Comparison of ENCODE assay signal across 22 cellular contexts in genomic region chr11:126838779-126839178, GRCh38.
"Had no signal": no experiment of that assay in that cellular context is flagged by ENCODE, and none has a peak within 500 bp of the region (broad histone marks: within the 10 kb centered on the region; RNA-seq: fewer than 3 reads in every experiment).

No MANE protein-coding gene starts in this region.

- H3K4me1 Mint-ChIP-seq: IgD-negative memory B cell, WTC11 had no signal

- DNase-seq: activated CD4-positive, alpha-beta T cell treated with anti-CD3 and anti-CD28 coated beads for 48 hours; activated CD4-positive, alpha-beta T cell treated with anti-CD3 and anti-CD28 coated beads, Interleukin-2, amount 50 U/mL, for 4 hours; activated CD4-positive, CD25-positive, alpha-beta regulatory T cell treated with anti-CD3 and anti-CD28 coated beads, Interleukin-2, amount 50 U/mL, for 72 hours; activated CD8-positive, alpha-beta T cell treated with anti-CD3 and anti-CD28 coated beads, Interleukin-2, amount 10 ng/mL, durations not matched to agents 7 days and 5 days; activated effector memory CD4-positive, alpha-beta T cell treated with Interleukin-2 at 50 U/mL for 16 hours; activated naive CD4-positive, alpha-beta T cell treated with anti-CD3 and anti-CD28 coated beads for 36 hours; activated T-cell treated with anti-CD3 and anti-CD28 coated beads, Interleukin-2, amount 50 U/mL, for 24 hours; KG1; NCI-H1092; NCI-H1930; NCI-H2171; NCI-H446 treated with DMSO at 0.1 percent for 48 hours; NCI-H524 treated with DMSO at 0.1 percent for 48 hours; Peyer's patch; Right ventricle myocardium superior; SJCRH30 had no signal

- H3K27ac Mint-ChIP-seq: activated CD8-positive, alpha-beta T cell treated with anti-CD3 and anti-CD28 coated beads, Interleukin-2, amount 10 ng/mL, durations not matched to agents 7 days and 5 days; activated naive CD4-positive, alpha-beta T cell treated with anti-CD3 and anti-CD28 coated beads for 36 hours; activated naive CD8-positive, alpha-beta T cell; activated T-cell treated with anti-CD3 and anti-CD28 coated beads, Interleukin-2, amount 50 U/mL, for 24 hours; activated T-helper 1 cell treated with anti-CD3 and anti-CD28 coated beads, Interleukin-12 subunit alpha, Interleukin-12 subunit beta, Interleukin-2, Interleukin-4 antibody, amounts not matched to agents 30 ng/mL and 10 ng/mL and 1 ng/mL, durations not matched to agents 14 hours and 24 hours and 36 hours; IgD-negative memory B cell; T-helper 1 cell treated with Interleukin-12 subunit alpha and Interleukin-12 subunit beta and Interleukin-4 antibody, amounts not matched to agents 30 μg/mL and 1 μg/mL, for 36 hours; WTC11 had no signal

- H3K27me3 Mint-ChIP-seq: IgD-negative memory B cell had no signal

- H3K4me3 Mint-ChIP-seq: activated CD8-positive, alpha-beta T cell treated with anti-CD3 and anti-CD28 coated beads, Interleukin-2, amount 10 ng/mL, durations not matched to agents 7 days and 5 days; activated naive CD4-positive, alpha-beta T cell treated with anti-CD3 and anti-CD28 coated beads for 36 hours; activated naive CD8-positive, alpha-beta T cell; activated T-cell treated with anti-CD3 and anti-CD28 coated beads, Interleukin-2, amount 50 U/mL, for 24 hours; activated T-helper 1 cell treated with anti-CD3 and anti-CD28 coated beads, Interleukin-12 subunit alpha, Interleukin-12 subunit beta, Interleukin-2, Interleukin-4 antibody, amounts not matched to agents 30 ng/mL and 10 ng/mL and 1 ng/mL, durations not matched to agents 14 hours and 24 hours and 36 hours; IgD-negative memory B cell; T-helper 1 cell treated with Interleukin-12 subunit alpha and Interleukin-12 subunit beta and Interleukin-4 antibody, amounts not matched to agents 30 μg/mL and 1 μg/mL, for 36 hours; WTC11 had no signal

- H3K9me3 ChIP-seq: Peyer's patch, SJCRH30 had no signal

- H3K9me3 Mint-ChIP-seq: activated naive CD4-positive, alpha-beta T cell treated with anti-CD3 and anti-CD28 coated beads for 36 hours; activated T-cell treated with anti-CD3 and anti-CD28 coated beads, Interleukin-2, amount 50 U/mL, for 24 hours; activated T-helper 1 cell treated with anti-CD3 and anti-CD28 coated beads, Interleukin-12 subunit alpha, Interleukin-12 subunit beta, Interleukin-2, Interleukin-4 antibody, amounts not matched to agents 30 ng/mL and 10 ng/mL and 1 ng/mL, durations not matched to agents 14 hours and 24 hours and 36 hours; T-helper 1 cell treated with Interleukin-12 subunit alpha and Interleukin-12 subunit beta and Interleukin-4 antibody, amounts not matched to agents 30 μg/mL and 1 μg/mL, for 36 hours had no signal

- H3K4me3 ChIP-seq: Peyer's patch, SJCRH30 had no signal

- H3K27me3 ChIP-seq: Peyer's patch, SJCRH30 had no signal

- H3K4me1 ChIP-seq: Peyer's patch, SJCRH30 had no signal

- ATAC-seq: activated CD8-positive, alpha-beta T cell treated with anti-CD3 and anti-CD28 coated beads, Interleukin-2, amount 10 ng/mL, durations not matched to agents 7 days and 5 days; WTC11 had no signal

- H3K36me3 Mint-ChIP-seq: activated naive CD8-positive, alpha-beta T cell; IgD-negative memory B cell had no signal

- H3K27ac ChIP-seq: Peyer's patch, RWPE1, SJCRH30 had no signal

- H3K36me3 ChIP-seq: Peyer's patch, SJCRH30 had no signal
